Comparison of ENCODE assay signal across 1 cellular context in genomic region chr11:92342034-92342433, GRCh38.
TF ChIP-seq lines count a peak whose summit lies in the region.

No MANE protein-coding gene starts in this region.

TF ChIP-seq in HepG2, 621 proteins besides CTCF, POLR2A, EP300 and RAD21 (continued from another document):
- TF ChIP-seq PLSCR1 (CRISPR knock-in tag; IDR thresholded peaks at IDR 0.05; ENCODE audit: borderline replicate concordance) (no peak), ZNF589 (CRISPR knock-in tag; conservative IDR thresholded peaks at IDR 0.05) (no peak), KDM2A (CRISPR knock-in tag; IDR thresholded peaks at IDR 0.05; ENCODE audit: borderline replicate concordance, low read depth) (no peak)
- TF ChIP-seq, protein P1, sequence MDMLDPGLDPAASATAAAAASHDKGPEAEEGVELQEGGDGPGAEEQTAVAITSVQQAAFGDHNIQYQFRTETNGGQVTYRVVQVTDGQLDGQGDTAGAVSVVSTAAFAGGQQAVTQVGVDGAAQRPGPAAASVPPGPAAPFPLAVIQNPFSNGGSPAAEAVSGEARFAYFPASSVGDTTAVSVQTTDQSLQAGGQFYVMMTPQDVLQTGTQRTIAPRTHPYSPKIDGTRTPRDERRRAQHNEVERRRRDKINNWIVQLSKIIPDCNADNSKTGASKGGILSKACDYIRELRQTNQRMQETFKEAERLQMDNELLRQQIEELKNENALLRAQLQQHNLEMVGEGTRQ (IDR thresholded peaks at IDR 0.05; ENCODE audit: low read depth, low read length), result peak; percentile 40; the same call in 1 of the 2 replicates
- TF ChIP-seq, protein P1 (CRISPR knock-in tag; IDR thresholded peaks at IDR 0.05; ENCODE audit: borderline replicate concordance), result no peak
